8 cellular contexts compared by ENCODE assay signal in the genomic region with DNA sequence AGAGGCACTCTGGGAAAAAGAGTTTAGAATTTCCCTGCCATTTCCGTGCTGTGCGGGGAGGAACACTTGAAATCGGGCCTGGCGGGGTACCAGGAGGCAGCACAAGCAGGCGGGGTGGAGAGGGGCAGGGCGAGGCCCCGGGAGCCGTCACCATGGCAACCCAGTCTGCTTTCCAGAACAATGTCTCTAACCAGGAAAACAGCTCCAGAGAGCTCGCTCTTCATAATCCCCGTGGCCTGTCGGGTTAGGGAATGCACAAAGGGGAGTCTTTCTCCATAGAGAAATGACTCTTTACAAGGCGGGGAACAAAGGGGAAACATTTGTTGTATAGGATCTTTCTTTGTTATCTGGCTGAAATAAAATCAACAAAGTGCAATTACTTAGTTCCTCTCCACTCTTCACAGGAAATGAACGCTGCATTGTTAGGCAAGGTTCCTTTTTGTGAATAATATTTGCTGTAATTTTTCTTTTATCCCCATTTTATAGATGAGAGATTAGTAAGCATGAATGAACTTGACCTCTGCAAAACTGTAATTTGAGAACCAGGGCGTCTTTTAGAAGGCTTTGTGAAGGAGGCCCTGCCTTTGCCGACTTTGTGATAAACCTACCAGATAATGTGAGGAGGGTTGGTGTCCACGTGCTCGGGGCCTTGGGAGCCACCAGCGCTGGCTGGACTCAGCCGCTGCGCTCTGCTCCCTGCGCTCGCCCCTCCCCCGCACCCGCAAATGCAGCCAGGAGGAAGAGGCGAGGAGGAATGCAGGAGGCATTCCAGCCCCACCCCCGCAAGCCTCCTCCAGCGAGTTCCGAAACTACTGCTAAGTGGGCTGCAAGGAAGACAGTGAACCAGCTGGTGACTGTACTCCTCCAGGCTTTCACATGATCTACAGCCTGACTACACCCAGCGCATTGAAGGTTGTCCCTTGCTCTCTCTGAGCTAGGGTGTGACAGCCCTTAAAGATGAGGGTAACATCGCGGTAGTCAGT.
DNase-seq lines count a peak whose midpoint lies in the region; ATAC-seq and TF ChIP-seq lines count a peak whose summit lies in the region.

No MANE protein-coding gene starts in this region.

- peaks cover 33% of the 10 kb centered on the region for H3K4me1 ChIP-seq in ES-I3 (ENCODE audit: insufficient read depth, low read length)
- H3K4me1 ChIP-seq in smooth muscle cell (ENCODE audit: low read depth) = peaks cover 30% of the 10 kb centered on the region

- H3K4me3 ChIP-seq in smooth muscle cell = peak overlapping the region; percentile 15

- H3K9ac ChIP-seq in ES-I3 (ENCODE audit: low read depth, low read length) = peak overlapping the region; percentile 34
- peak overlapping the region; percentile 68 for H3K9ac ChIP-seq in smooth muscle cell (ENCODE audit: low read depth)

- H3K4me1 Mint-ChIP-seq in dendritic cell treated with granulocyte-macrophage colony-stimulating factor and Interleukin-4, amounts not matched to agents 40 ng/mL and 50 ng/mL, for 4 days (ENCODE audit: low read depth) = peaks cover 69% of the 10 kb centered on the region

- ATAC-seq in left colon (peak; percentile 82), GM19452 (IDR thresholded peaks at IDR 0.05; ENCODE audit: unreplicated experiment) (no peak)

- intact Hi-C loops in dendritic cell treated with granulocyte-macrophage colony-stimulating factor and Interleukin-4, amounts not matched to agents 40 ng/mL and 50 ng/mL, for 4 days (cut with micrococcal nuclease) = no loop called here
- intact Hi-C loops in left colon (cut with DNase I, micrococcal nuclease) = loop anchor here in 1 of 2 donors (10.0 kb wide), 1 partner anchor 104 kb away; a partner anchor contains a TSS

- no peaks in the 10 kb centered on the region for H4K20me1 ChIP-seq in smooth muscle cell (ENCODE audit: low read depth)

- peaks cover 29% of the 10 kb centered on the region for H3K9me3 Mint-ChIP-seq in dendritic cell treated with granulocyte-macrophage colony-stimulating factor and Interleukin-4, amounts not matched to agents 40 ng/mL and 50 ng/mL, for 4 days

- H3K4me2 ChIP-seq in smooth muscle cell = peak overlapping the region; percentile 56

- 7% methylated on average over 31 of the region's 31 CpGs for WGBS in smooth muscle cell (ENCODE audit: low lambda C conversion rate)

- no peak for TF ChIP-seq CTCF in smooth muscle cell (IDR thresholded peaks at IDR 0.05; ENCODE audit: borderline replicate concordance, insufficient read depth, poor library complexity, severe bottlenecking)

- no peaks in the 10 kb centered on the region for H3K36me3 ChIP-seq in ES-I3 (ENCODE audit: insufficient read depth, low read length)
- no peaks in the 10 kb centered on the region for H3K36me3 ChIP-seq in smooth muscle cell (ENCODE audit: low read depth)

- H3K9me3 ChIP-seq in ES-I3 (ENCODE audit: control insufficient read depth, insufficient read depth, low read length) (peaks cover 15% of the 10 kb centered on the region; the same call in 1 of the 2 replicates), smooth muscle cell (replicated peaks; ENCODE audit: low read depth) (no peaks in the 10 kb centered on the region)

- peak overlapping the region; percentile 93 for H3K27ac ChIP-seq in smooth muscle cell (ENCODE audit: low read depth)

- H3K27ac Mint-ChIP-seq in dendritic cell treated with granulocyte-macrophage colony-stimulating factor and Interleukin-4, amounts not matched to agents 40 ng/mL and 50 ng/mL, for 4 days = peak overlapping the region; percentile 96

- H3K27me3 ChIP-seq in smooth muscle cell (ENCODE audit: low read depth) = no peaks in the 10 kb centered on the region

- no peak overlapping the region for H2AFZ ChIP-seq in smooth muscle cell (ENCODE audit: low read depth)

- H3K36me3 Mint-ChIP-seq in dendritic cell treated with granulocyte-macrophage colony-stimulating factor and Interleukin-4, amounts not matched to agents 40 ng/mL and 50 ng/mL, for 4 days (ENCODE audit: low read depth) = peaks cover 50% of the 10 kb centered on the region

- DNase-seq in NCI-H510A (lab: John Stamatoyannopoulos, UW) (peak; percentile 25), left colon (peak; percentile 94 to 95), smooth muscle cell (lab: John Stamatoyannopoulos, UW; ENCODE audit: unreplicated experiment) (peak; percentile 36), AML-193 (lab: John Stamatoyannopoulos, UW) (no peak)
- no peak for DNase-seq in NK-92 treated with Interleukin-12 subunit alpha and Interleukin-12 subunit beta, amount 100 ng/mL, for 24 hours (lab: John Stamatoyannopoulos, UW)

- peak overlapping the region; percentile 45 for H3K4me3 Mint-ChIP-seq in dendritic cell treated with granulocyte-macrophage colony-stimulating factor and Interleukin-4, amounts not matched to agents 40 ng/mL and 50 ng/mL, for 4 days

- no peaks in the 10 kb centered on the region for H3K27me3 Mint-ChIP-seq in dendritic cell treated with granulocyte-macrophage colony-stimulating factor and Interleukin-4, amounts not matched to agents 40 ng/mL and 50 ng/mL, for 4 days

- H3F3A ChIP-seq in smooth muscle cell (ENCODE audit: low read depth) = peaks cover 45% of the 10 kb centered on the region

- H3K79me2 ChIP-seq in smooth muscle cell (ENCODE audit: low read depth) = no peaks in the 10 kb centered on the region

Comparison
In these comparisons a context has a peak if more than half of its experiments do, and no peak if none do; other contexts are left out.
1. DNase-seq: peak in NCI-H510A (single experiment), left colon (2 of 2) and smooth muscle cell (single experiment); none in AML-193 (0 of 2) and NK-92 treated with Interleukin-12 subunit alpha and Interleukin-12 subunit beta, amount 100 ng/mL, for 24 hours (single experiment).